Comparison of ENCODE assay signal across 19 cellular contexts in genomic region chr7:81317741-81318140, GRCh38.
"Had no signal": no experiment of that assay in that cellular context is flagged by ENCODE, and none has a peak within 500 bp of the region (broad histone marks: within the 10 kb centered on the region; RNA-seq: fewer than 3 reads in every experiment).

No MANE protein-coding gene starts in this region.

- H3K27me3 Mint-ChIP-seq: memory B cell had no signal

- H3K4me1 ChIP-seq: esophagus muscularis mucosa, foreskin keratinocyte, gastrocnemius medialis, heart right ventricle, left lung, lower lobe of right lung had no signal

- ATAC-seq: foreskin keratinocyte, gastrocnemius medialis, heart right ventricle, left cardiac atrium, left lung, left ventricle myocardium superior, lower lobe of right lung had no signal

- H3K27ac ChIP-seq: coronary artery, dorsolateral prefrontal cortex, esophagus muscularis mucosa, foreskin keratinocyte, gastrocnemius medialis, heart right ventricle, left lung, lower lobe of right lung had no signal

- H3K27me3 ChIP-seq: dorsolateral prefrontal cortex, esophagus muscularis mucosa, foreskin keratinocyte, gastrocnemius medialis, heart right ventricle, left lung had no signal

- H3K9me3 ChIP-seq: esophagus muscularis mucosa, gastrocnemius medialis, heart right ventricle, left lung, lower lobe of right lung had no signal

- H3K4me3 Mint-ChIP-seq: memory B cell had no signal

- H3K27ac Mint-ChIP-seq: memory B cell had no signal

- H3K4me1 Mint-ChIP-seq: memory B cell had no signal

- H3K36me3 ChIP-seq: esophagus muscularis mucosa, gastrocnemius medialis, heart right ventricle, left lung, lower lobe of right lung had no signal

- H3K4me3 ChIP-seq: coronary artery, esophagus muscularis mucosa, gastrocnemius medialis, heart right ventricle, left lung, lower lobe of right lung had no signal

- DNase-seq: dermis blood vessel endothelial cell; dorsolateral prefrontal cortex; effector CD4-positive, alpha-beta T cell; effector memory CD4-positive, alpha-beta T cell; foreskin keratinocyte; gastrocnemius medialis; glutamatergic neuron; head of caudate nucleus; heart right ventricle; hippocampal formation; left cardiac atrium; left lung; left ventricle myocardium superior; lower lobe of right lung; mesendoderm; midbrain had no signal

- H3K36me3 Mint-ChIP-seq: memory B cell had no signal
